In genomic region chr12:55996201-55996714, GRCh38 we compare ENCODE assay signal across 1 cellular context.
A peak's percentile ranks its signal among the peaks of the same experiment; 100 is the strongest.
TF ChIP-seq lines count a peak whose summit lies in the region.

No MANE protein-coding gene starts in this region.

TF ChIP-seq in K562, 482 proteins besides CTCF, POLR2A, EP300 and RAD21 (continued from another document and continues in another):
- TF ChIP-seq ZNF717 (CRISPR knock-in tag; IDR thresholded peaks at IDR 0.05) (no peak), CBX2 (IDR thresholded peaks at IDR 0.05; ENCODE audit: insufficient read depth, low read length, poor library complexity, severe bottlenecking) (no peak), GATAD2A (IDR thresholded peaks at IDR 0.05) (no peak), CREB3 (tag; conservative IDR thresholded peaks at IDR 0.05; ENCODE audit: low read depth) (no peak), NEUROD1 (IDR thresholded peaks at IDR 0.05; ENCODE audit: borderline replicate concordance, low read depth, low read length, partially characterized antibody) (no peak), ATF4 (CRISPR knock-in tag; IDR thresholded peaks at IDR 0.05) (no peak), ZNF274 (IDR thresholded peaks at IDR 0.05; ENCODE audit: borderline replicate concordance, low read depth, low read length) (no peak), ZNF133 (CRISPR knock-in tag; IDR thresholded peaks at IDR 0.05) (no peak), SMAD4 (CRISPR knock-in tag; conservative IDR thresholded peaks at IDR 0.05) (no peak), DACH1 (IDR thresholded peaks at IDR 0.05; ENCODE audit: partially characterized antibody) (no peak), SMARCA5 (IDR thresholded peaks at IDR 0.05) (peak; percentile 98), MBD2 (IDR thresholded peaks at IDR 0.05; ENCODE audit: borderline replicate concordance, low read depth) (no peak), RBM39 (optimal IDR thresholded peaks at IDR 0.05; ENCODE audit: low read depth, low read length) (no peak), GMEB1 (CRISPR knock-in tag; IDR thresholded peaks at IDR 0.05) (no peak), SNIP1 (IDR thresholded peaks at IDR 0.05; ENCODE audit: low read depth) (no peak), PCBP2 (IDR thresholded peaks at IDR 0.05; ENCODE audit: low read depth, low read length, poor library complexity, severe bottlenecking) (no peak), BMI1 (IDR thresholded peaks at IDR 0.05; ENCODE audit: low read length) (no peak), ZNF584 (CRISPR knock-in tag; IDR thresholded peaks at IDR 0.05; ENCODE audit: low read depth) (no peak), ZNF280A (IDR thresholded peaks at IDR 0.05; ENCODE audit: low read depth, partially characterized antibody) (no peak), GABPA (tag; conservative IDR thresholded peaks at IDR 0.05; ENCODE audit: low read depth) (no peak), KLF1 (tag; IDR thresholded peaks at IDR 0.05) (no peak), XRCC5 (IDR thresholded peaks at IDR 0.05; ENCODE audit: low read depth, low read length) (0 out of 2 replicates have a peak, but pooled peaks have one; percentile 37), PHF20 (IDR thresholded peaks at IDR 0.05; ENCODE audit: partially characterized antibody) (peak; percentile 50), MCM7 (IDR thresholded peaks at IDR 0.05) (0 out of 4 replicates have a peak, but pooled peaks of 1 of the 2 experiments have one; percentile 13), HMGN3 (IDR thresholded peaks at IDR 0.05; ENCODE audit: borderline replicate concordance, extremely low read depth, insufficient read length, low read depth, low read length) (no peak), ARID3A (IDR thresholded peaks at IDR 0.05; ENCODE audit: borderline replicate concordance, low read depth, low read length) (peak; percentile 77; the same call in 1 of the 2 replicates), CBFA2T2 (conservative IDR thresholded peaks at IDR 0.05) (0 out of 2 replicates have a peak, but pooled peaks have one; percentile 2), ARID2 (IDR thresholded peaks at IDR 0.05) (peak; percentile 65; the same call in 1 of the 2 replicates), TBL1XR1 (IDR thresholded peaks at IDR 0.05; ENCODE audit: low read length in 2 of 2) (no peak), VEZF1 (CRISPR knock-in tag; IDR thresholded peaks at IDR 0.05) (peak; percentile 36; the same call in 1 of the 2 replicates), TSC22D4 (tag; IDR thresholded peaks at IDR 0.05) (no peak), HMGXB4 (CRISPR knock-in tag; IDR thresholded peaks at IDR 0.05) (0 out of 2 replicates have a peak, but pooled peaks have one; percentile 46), E2F8 (IDR thresholded peaks at IDR 0.05; ENCODE audit: low read depth, partially characterized antibody) (no peak), NELFE (IDR thresholded peaks at IDR 0.05; ENCODE audit: insufficient read depth, insufficient read length) (no peak), HDAC6 (IDR thresholded peaks at IDR 0.05; ENCODE audit: low read depth, low read length) (no peak), RAD51 (IDR thresholded peaks at IDR 0.05; ENCODE audit: borderline replicate concordance, low read depth) (0 out of 2 replicates have a peak, but pooled peaks have one; percentile 19), ZNF408 (CRISPR knock-in tag; IDR thresholded peaks at IDR 0.05; ENCODE audit: low read depth) (no peak), TOE1 (IDR thresholded peaks at IDR 0.05; ENCODE audit: borderline replicate concordance) (0 out of 2 replicates have a peak, but pooled peaks have one; percentile 23), TOE1 (CRISPR knock-in tag; IDR thresholded peaks at IDR 0.05; ENCODE audit: borderline replicate concordance, low read depth) (no peak), DNMT1 (IDR thresholded peaks at IDR 0.05) (no peak), PRMT5 (CRISPR knock-in tag; IDR thresholded peaks at IDR 0.05) (no peak), GTF2E2 (tag; IDR thresholded peaks at IDR 0.05) (no peak), NFXL1 (CRISPR knock-in tag; IDR thresholded peaks at IDR 0.05) (no peak), TAL1 (IDR thresholded peaks at IDR 0.05) (no peak), BRD9 (IDR thresholded peaks at IDR 0.05; ENCODE audit: low read depth, partially characterized antibody) (peak; percentile 60)
